Comparison of ENCODE assay signal across 17 cellular contexts in genomic region chr6:31358302-31358701, GRCh38. TPM values are rescaled to one million over a fixed set of nuclear protein-coding genes. Genes with fewer than 3 reads are reported as not detected.
DNase-seq lines count a peak whose midpoint lies in the region; ATAC-seq lines count a peak whose summit lies in the region.
"Had no signal": no experiment of that assay in that cellular context is flagged by ENCODE, and none has a peak within 500 bp of the region (broad histone marks: within the 10 kb centered on the region; RNA-seq: fewer than 3 reads in every experiment).

No MANE protein-coding gene starts in this region.

- no peaks in the 10 kb centered on the region for H3K4me1 ChIP-seq in endocrine pancreas (ENCODE audit: control insufficient read depth, insufficient read depth, low read length)
- H3K4me1 ChIP-seq: parathyroid adenoma had no signal

- H3K36me3 ChIP-seq in endocrine pancreas (ENCODE audit: control insufficient read depth, insufficient read depth, low read length) = no peaks in the 10 kb centered on the region
- H3K36me3 ChIP-seq: cardiac muscle cell had no signal

- H3K4me3 Mint-ChIP-seq in activated T-cell treated with anti-CD3 and anti-CD28 coated beads, Interleukin-2, amount 50 U/mL, for 4 hours = peak overlapping the region; percentile 96
- H3K4me3 Mint-ChIP-seq in T-helper 1 cell treated with Interleukin-12 subunit alpha and Interleukin-12 subunit beta and Interleukin-4 antibody, amounts not matched to agents 30 μg/mL and 1 μg/mL, for 36 hours = peak overlapping the region; percentile 95
- H3K4me3 Mint-ChIP-seq in stimulated activated naive CD8-positive, alpha-beta T cell treated with anti-CD3 and anti-CD28 coated beads, Interleukin-15, Interleukin-2, amounts not matched to agents 100 ng/mL and 50 ng/mL, for 24 hours = peak overlapping the region; percentile 94

- DNase-seq in activated T-cell treated with anti-CD3 and anti-CD28 coated beads, Interleukin-2, amount 50 U/mL, for 4 hours = no peak
- DNase-seq in activated T-cell treated with anti-CD3 and anti-CD28 coated beads for 4 hours (no peak), globus pallidus (ENCODE audit: low spot score) (no peak), dedifferentiated amniotic fluid mesenchymal stem cell (ENCODE audit: extremely low spot score) (no peak)
- DNase-seq: NCI-H1694; NCI-H526; stimulated activated CD4-positive, alpha-beta T cell treated with anti-CD3 and anti-CD28 coated beads, Interleukin-15, amount 100 ng/mL, for 24 hours; upper lobe of right lung had no signal

- H3K9me3 Mint-ChIP-seq in activated T-cell treated with anti-CD3 and anti-CD28 coated beads, Interleukin-2, amount 50 U/mL, for 4 hours = no peaks in the 10 kb centered on the region
- peaks cover 8% of the 10 kb centered on the region for H3K9me3 Mint-ChIP-seq in T-helper 1 cell treated with Interleukin-12 subunit alpha and Interleukin-12 subunit beta and Interleukin-4 antibody, amounts not matched to agents 30 μg/mL and 1 μg/mL, for 36 hours
- peaks cover 3% of the 10 kb centered on the region for H3K9me3 Mint-ChIP-seq in stimulated activated naive CD8-positive, alpha-beta T cell treated with anti-CD3 and anti-CD28 coated beads, Interleukin-15, Interleukin-2, amounts not matched to agents 100 ng/mL and 50 ng/mL, for 24 hours

- H3K9ac ChIP-seq in endocrine pancreas (ENCODE audit: control insufficient read depth, insufficient read depth, low read length) = no peak overlapping the region
- H3K9ac ChIP-seq: parathyroid adenoma had no signal

- H3K27me3 Mint-ChIP-seq in activated T-cell treated with anti-CD3 and anti-CD28 coated beads, Interleukin-2, amount 50 U/mL, for 4 hours (ENCODE audit: low read depth) = no peaks in the 10 kb centered on the region
- peaks cover 16% of the 10 kb centered on the region for H3K27me3 Mint-ChIP-seq in T-helper 1 cell treated with Interleukin-12 subunit alpha and Interleukin-12 subunit beta and Interleukin-4 antibody, amounts not matched to agents 30 μg/mL and 1 μg/mL, for 36 hours (ENCODE audit: low read depth)
- no peaks in the 10 kb centered on the region for H3K27me3 Mint-ChIP-seq in stimulated activated naive CD8-positive, alpha-beta T cell treated with anti-CD3 and anti-CD28 coated beads, Interleukin-15, Interleukin-2, amounts not matched to agents 100 ng/mL and 50 ng/mL, for 24 hours

- H3K27ac Mint-ChIP-seq in T-helper 1 cell treated with Interleukin-12 subunit alpha and Interleukin-12 subunit beta and Interleukin-4 antibody, amounts not matched to agents 30 μg/mL and 1 μg/mL, for 36 hours = peak overlapping the region; percentile 99
- peak overlapping the region; percentile 98 for H3K27ac Mint-ChIP-seq in stimulated activated naive CD8-positive, alpha-beta T cell treated with anti-CD3 and anti-CD28 coated beads, Interleukin-15, Interleukin-2, amounts not matched to agents 100 ng/mL and 50 ng/mL, for 24 hours

- peaks cover 2% of the 10 kb centered on the region for H3K27me3 ChIP-seq in endocrine pancreas (ENCODE audit: control insufficient read depth, insufficient read depth, low read length)

- H3K36me3 Mint-ChIP-seq in activated T-cell treated with anti-CD3 and anti-CD28 coated beads, Interleukin-2, amount 50 U/mL, for 4 hours (ENCODE audit: insufficient read depth) = peaks cover 28% of the 10 kb centered on the region
- peaks cover 42% of the 10 kb centered on the region for H3K36me3 Mint-ChIP-seq in T-helper 1 cell treated with Interleukin-12 subunit alpha and Interleukin-12 subunit beta and Interleukin-4 antibody, amounts not matched to agents 30 μg/mL and 1 μg/mL, for 36 hours (ENCODE audit: low read depth)
- peaks cover 38% of the 10 kb centered on the region for H3K36me3 Mint-ChIP-seq in stimulated activated naive CD8-positive, alpha-beta T cell treated with anti-CD3 and anti-CD28 coated beads, Interleukin-15, Interleukin-2, amounts not matched to agents 100 ng/mL and 50 ng/mL, for 24 hours (ENCODE audit: low read depth)

- peaks cover 45% of the 10 kb centered on the region for H3K4me1 Mint-ChIP-seq in activated T-cell treated with anti-CD3 and anti-CD28 coated beads, Interleukin-2, amount 50 U/mL, for 4 hours (ENCODE audit: low read depth)
- peaks cover 41% of the 10 kb centered on the region for H3K4me1 Mint-ChIP-seq in T-helper 1 cell treated with Interleukin-12 subunit alpha and Interleukin-12 subunit beta and Interleukin-4 antibody, amounts not matched to agents 30 μg/mL and 1 μg/mL, for 36 hours (ENCODE audit: low read depth)
- peaks cover 45% of the 10 kb centered on the region for H3K4me1 Mint-ChIP-seq in stimulated activated naive CD8-positive, alpha-beta T cell treated with anti-CD3 and anti-CD28 coated beads, Interleukin-15, Interleukin-2, amounts not matched to agents 100 ng/mL and 50 ng/mL, for 24 hours (ENCODE audit: low read depth)

- no peak for ATAC-seq in activated T-cell treated with anti-CD3 and anti-CD28 coated beads, Interleukin-2, amount 50 U/mL, for 4 hours
- ATAC-seq in HG03108 (IDR thresholded peaks at IDR 0.05; ENCODE audit: unreplicated experiment) = no peak
- ATAC-seq: K562, upper lobe of right lung had no signal

- H3K4me3 ChIP-seq in endocrine pancreas (ENCODE audit: control insufficient read depth, insufficient read depth, low read length) = peak overlapping the region; percentile 50
- H3K4me3 ChIP-seq: cardiac muscle cell, hepatocyte, K562, lung, upper lobe of right lung had no signal

- no peaks in the 10 kb centered on the region for H3K9me3 ChIP-seq in endocrine pancreas (ENCODE audit: control insufficient read depth, low read length)
- H3K9me3 ChIP-seq: upper lobe of right lung had no signal

RNA-seq across cellular contexts. Expression of gene HLA-B, which starts 1.3 kb away (rescaled TPM):
- total RNA-seq in activated T-cell treated with anti-CD3 and anti-CD28 coated beads, Interleukin-2, amount 50 U/mL, for 4 hours = 1,000 to 10,000 TPM; 3,478 to 5,156 (median 4,066) TPM

RNA-seq across cellular contexts. Expression of gene MICA, which starts 45.1 kb away (rescaled TPM):
- total RNA-seq in activated T-cell treated with anti-CD3 and anti-CD28 coated beads, Interleukin-2, amount 50 U/mL, for 4 hours = 1 to 10 TPM; 4.0 to 6.4 (median 4.7) TPM
